ENCODE assay signal across 16 cellular contexts in the genomic region with DNA sequence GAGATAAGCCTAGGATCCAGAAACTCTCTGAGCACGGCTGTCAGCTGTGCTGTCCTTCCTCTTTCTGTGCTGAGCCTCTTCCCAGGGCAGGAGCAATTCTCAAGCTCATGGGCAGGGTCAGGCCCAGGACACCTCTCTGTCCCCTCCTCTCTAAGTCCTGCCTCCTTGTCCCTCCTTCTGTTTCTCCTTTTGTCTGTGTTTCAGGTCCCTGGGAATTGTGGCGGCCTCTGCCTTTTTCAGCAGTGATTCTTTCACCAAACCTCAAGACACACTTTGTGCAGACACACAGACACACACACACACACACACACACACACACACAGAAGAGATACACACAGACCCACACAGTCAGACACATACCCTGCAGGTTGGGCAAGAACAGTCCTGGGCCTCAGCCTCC. TPM values are rescaled to one million over a fixed set of nuclear protein-coding genes. Genes with fewer than 3 reads are reported as not detected.
DNase-seq lines count a peak whose midpoint lies in the region; ATAC-seq and TF ChIP-seq lines count a peak whose summit lies in the region.
"Had no signal": no experiment of that assay in that cellular context is flagged by ENCODE, and none has a peak within 500 bp of the region (broad histone marks: within the 10 kb centered on the region; RNA-seq: fewer than 3 reads in every experiment).

Gene PSG1, minus strand, starts transcription at position 101 of the 400 bp plus-strand sequence. CDS start 132 bp downstream, outside the sequence.

- H3K4me1 Mint-ChIP-seq in activated naive CD4-positive, alpha-beta T cell treated with anti-CD3 and anti-CD28 coated beads, Interleukin-2, amount 10 ng/mL, durations not matched to agents 7 days and 5 days, result no peaks in the 10 kb centered on the region
- peaks cover 89% of the 10 kb centered on the region for H3K4me1 Mint-ChIP-seq in HFFc6 (ENCODE audit: low read depth)
- no peaks in the 10 kb centered on the region for H3K4me1 Mint-ChIP-seq in T-helper 17 cell
- H3K4me1 Mint-ChIP-seq in stimulated activated effector memory CD8-positive, alpha-beta T cell treated with anti-CD3 and anti-CD28 coated beads, Interleukin-12 subunit alpha, Interleukin-12 subunit beta, amount 100 ng/mL, for 72 hours, result no peaks in the 10 kb centered on the region
- H3K4me1 Mint-ChIP-seq: GM23338 had no signal

- no peaks in the 10 kb centered on the region for H3K9me3 ChIP-seq in T-helper 17 cell (ENCODE audit: control insufficient read depth, low read length, poor library complexity, severe bottlenecking)
- H3K9me3 ChIP-seq: BE2C, Caco-2 had no signal

- no peak within 1 kb of the TSS for H3K4me3 Mint-ChIP-seq in activated naive CD4-positive, alpha-beta T cell treated with anti-CD3 and anti-CD28 coated beads, Interleukin-2, amount 10 ng/mL, durations not matched to agents 7 days and 5 days
- H3K4me3 Mint-ChIP-seq in HFFc6 (no peak within 1 kb of the TSS), T-helper 17 cell (no peak within 1 kb of the TSS)
- no peak within 1 kb of the TSS for H3K4me3 Mint-ChIP-seq in stimulated activated effector memory CD8-positive, alpha-beta T cell treated with anti-CD3 and anti-CD28 coated beads, Interleukin-12 subunit alpha, Interleukin-12 subunit beta, amount 100 ng/mL, for 72 hours
- H3K4me3 Mint-ChIP-seq: CD4-positive, alpha-beta T cell; GM23338 had no signal

- no peak for TF ChIP-seq CTCF in HFFc6 (IDR thresholded peaks at IDR 0.05)

- H3K9me3 Mint-ChIP-seq in activated naive CD4-positive, alpha-beta T cell treated with anti-CD3 and anti-CD28 coated beads, Interleukin-2, amount 50 U/mL, for 72 hours, result no peaks in the 10 kb centered on the region
- H3K9me3 Mint-ChIP-seq in activated naive CD4-positive, alpha-beta T cell treated with anti-CD3 and anti-CD28 coated beads, Interleukin-2, amount 10 ng/mL, durations not matched to agents 7 days and 5 days, result no peaks in the 10 kb centered on the region
- peaks cover 4% of the 10 kb centered on the region; the same call in 1 of the 2 replicates for H3K9me3 Mint-ChIP-seq in HFFc6
- H3K9me3 Mint-ChIP-seq in stimulated activated effector memory CD8-positive, alpha-beta T cell treated with anti-CD3 and anti-CD28 coated beads, Interleukin-12 subunit alpha, Interleukin-12 subunit beta, amount 100 ng/mL, for 72 hours, result no peaks in the 10 kb centered on the region
- H3K9me3 Mint-ChIP-seq: CD4-positive, alpha-beta T cell had no signal

- no peaks in the 10 kb centered on the region for H3K36me3 Mint-ChIP-seq in activated naive CD4-positive, alpha-beta T cell treated with anti-CD3 and anti-CD28 coated beads, Interleukin-2, amount 50 U/mL, for 72 hours
- no peaks in the 10 kb centered on the region for H3K36me3 Mint-ChIP-seq in activated naive CD4-positive, alpha-beta T cell treated with anti-CD3 and anti-CD28 coated beads, Interleukin-2, amount 10 ng/mL, durations not matched to agents 7 days and 5 days
- H3K36me3 Mint-ChIP-seq in HFFc6 (ENCODE audit: low read depth) (peaks cover 21% of the 10 kb centered on the region), T-helper 17 cell (ENCODE audit: low read depth) (no peaks in the 10 kb centered on the region)
- no peaks in the 10 kb centered on the region for H3K36me3 Mint-ChIP-seq in stimulated activated effector memory CD8-positive, alpha-beta T cell treated with anti-CD3 and anti-CD28 coated beads, Interleukin-12 subunit alpha, Interleukin-12 subunit beta, amount 100 ng/mL, for 72 hours

- DNase-seq in activated naive CD4-positive, alpha-beta T cell treated with anti-CD3 and anti-CD28 coated beads, Interleukin-2, amount 50 U/mL, for 72 hours (ENCODE audit: low spot score in 2 of 2), result no peak
- no peak for DNase-seq in activated naive CD4-positive, alpha-beta T cell treated with anti-CD3 and anti-CD28 coated beads, Interleukin-2, amount 10 ng/mL, durations not matched to agents 7 days and 5 days
- no peak for DNase-seq in HFFc6
- no peak for DNase-seq in T-helper 17 cell
- no peak for DNase-seq in stimulated activated effector memory CD8-positive, alpha-beta T cell treated with anti-CD3 and anti-CD28 coated beads, Interleukin-12 subunit alpha, Interleukin-12 subunit beta, amount 100 ng/mL, for 72 hours (ENCODE audit: low spot score in 2 of 2)
- DNase-seq in SW 1271 (lab: John Stamatoyannopoulos, UW), result no peak
- DNase-seq in NCI-H82 (lab: John Stamatoyannopoulos, UW), result no peak
- DNase-seq in effector CD4-positive, alpha-beta T cell, result no peak
- DNase-seq: 8988T; BE2C; Caco-2; CD4-positive, alpha-beta T cell; GDM1; HCEC 1CT had no signal

- CTCF ChIA-PET in activated naive CD4-positive, alpha-beta T cell treated with anti-CD3 and anti-CD28 coated beads, Interleukin-2, amount 10 ng/mL, durations not matched to agents 7 days and 5 days (lab: Charles Lee), result no interaction called here

- peak within 1 kb of the TSS; percentile 14 to 77 for H3K27ac Mint-ChIP-seq in activated naive CD4-positive, alpha-beta T cell treated with anti-CD3 and anti-CD28 coated beads, Interleukin-2, amount 50 U/mL, for 72 hours
- H3K27ac Mint-ChIP-seq in activated naive CD4-positive, alpha-beta T cell treated with anti-CD3 and anti-CD28 coated beads, Interleukin-2, amount 10 ng/mL, durations not matched to agents 7 days and 5 days, result no peak within 1 kb of the TSS
- H3K27ac Mint-ChIP-seq in HFFc6 (peak within 1 kb of the TSS; percentile 78), T-helper 17 cell (peak within 1 kb of the TSS; percentile 39)
- H3K27ac Mint-ChIP-seq in stimulated activated effector memory CD8-positive, alpha-beta T cell treated with anti-CD3 and anti-CD28 coated beads, Interleukin-12 subunit alpha, Interleukin-12 subunit beta, amount 100 ng/mL, for 72 hours, result peak within 1 kb of the TSS; percentile 45
- H3K27ac Mint-ChIP-seq: CD4-positive, alpha-beta T cell; GM23338 had no signal

- no peak for ATAC-seq in activated naive CD4-positive, alpha-beta T cell treated with anti-CD3 and anti-CD28 coated beads, Interleukin-2, amount 50 U/mL, for 72 hours
- no peak for ATAC-seq in T-helper 17 cell
- no peak for ATAC-seq in stimulated activated effector memory CD8-positive, alpha-beta T cell treated with anti-CD3 and anti-CD28 coated beads, Interleukin-12 subunit alpha, Interleukin-12 subunit beta, amount 100 ng/mL, for 72 hours
- ATAC-seq: GM23338, HepG2 had no signal

- H3K27me3 Mint-ChIP-seq in activated naive CD4-positive, alpha-beta T cell treated with anti-CD3 and anti-CD28 coated beads, Interleukin-2, amount 10 ng/mL, durations not matched to agents 7 days and 5 days, result peaks cover 4% of the 10 kb centered on the region
- H3K27me3 Mint-ChIP-seq in HFFc6 (ENCODE audit: insufficient read depth) (peaks cover 1% of the 10 kb centered on the region), T-helper 17 cell (peaks cover 46% of the 10 kb centered on the region)

RNA-seq across cellular contexts. Expression of gene PSG1, which starts in this region (rescaled TPM):
- total RNA-seq in activated naive CD4-positive, alpha-beta T cell treated with anti-CD3 and anti-CD28 coated beads, Interleukin-2, amount 50 U/mL, for 72 hours, result under 1 TPM; 0.45 to 0.64 TPM
- 10 to 100 TPM in 1 of 6 experiments, 1 to 10 TPM in 5; 4.3 to 10.5 (median 8.6) TPM for total RNA-seq in HFFc6 (2021; fragmentation: NEBNext Ultra II Directional; extraction: Animal tissue kit (Norgen Biotek cat#: 25700))
- total RNA-seq in T-helper 17 cell, result under 1 TPM; 0.63 to 0.80 TPM
- total RNA-seq: Caco-2; CD4-positive, alpha-beta T cell; GM23338; HepG2 had no signal
